1 cellular context compared by ENCODE assay signal in genomic region chr9:107322643-107323042, GRCh38.
TF ChIP-seq lines count a peak whose summit lies in the region.

No MANE protein-coding gene starts in this region.

TF ChIP-seq in HepG2, 621 proteins besides CTCF, POLR2A, EP300 and RAD21 (continued from another document):
- TF ChIP-seq THAP8 (CRISPR knock-in tag; IDR thresholded peaks at IDR 0.05; ENCODE audit: borderline replicate concordance) = no peak
- no peak for TF ChIP-seq ZNF496 (CRISPR knock-in tag; IDR thresholded peaks at IDR 0.05; ENCODE audit: insufficient replicate concordance)
- no peak for TF ChIP-seq ZNF646 (CRISPR knock-in tag; IDR thresholded peaks at IDR 0.05)
- no peak for TF ChIP-seq SIN3B (IDR thresholded peaks at IDR 0.05; ENCODE audit: low read length)
- TF ChIP-seq, protein P1, sequence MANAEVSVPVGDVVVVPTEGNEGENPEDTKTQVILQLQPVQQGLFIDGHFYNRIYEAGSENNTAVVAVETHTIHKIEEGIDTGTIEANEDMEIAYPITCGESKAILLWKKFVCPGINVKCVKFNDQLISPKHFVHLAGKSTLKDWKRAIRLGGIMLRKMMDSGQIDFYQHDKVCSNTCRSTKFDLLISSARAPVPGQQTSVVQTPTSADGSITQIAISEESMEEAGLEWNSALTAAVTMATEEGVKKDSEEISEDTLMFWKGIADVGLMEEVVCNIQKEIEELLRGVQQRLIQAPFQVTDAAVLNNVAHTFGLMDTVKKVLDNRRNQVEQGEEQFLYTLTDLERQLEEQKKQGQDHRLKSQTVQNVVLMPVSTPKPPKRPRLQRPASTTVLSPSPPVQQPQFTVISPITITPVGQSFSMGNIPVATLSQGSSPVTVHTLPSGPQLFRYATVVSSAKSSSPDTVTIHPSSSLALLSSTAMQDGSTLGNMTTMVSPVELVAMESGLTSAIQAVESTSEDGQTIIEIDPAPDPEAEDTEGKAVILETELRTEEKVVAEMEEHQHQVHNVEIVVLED (CRISPR knock-in tag; IDR thresholded peaks at IDR 0.05; ENCODE audit: borderline replicate concordance) = no peak
- TF ChIP-seq ZSCAN29 (CRISPR knock-in tag; conservative IDR thresholded peaks at IDR 0.05) = no peak
- TF ChIP-seq SMAD3 (CRISPR knock-in tag; IDR thresholded peaks at IDR 0.05) = 0 out of 2 replicates have a peak, but pooled peaks have one; percentile 58
- TF ChIP-seq NFAT5 (CRISPR knock-in tag; IDR thresholded peaks at IDR 0.05) = no peak
- TF ChIP-seq ELF3 (CRISPR knock-in tag; IDR thresholded peaks at IDR 0.05) = no peak
- no peak for TF ChIP-seq ZSCAN31 (CRISPR knock-in tag; IDR thresholded peaks at IDR 0.05; ENCODE audit: low read depth)
- no peak for TF ChIP-seq SMAD1 (CRISPR knock-in tag; IDR thresholded peaks at IDR 0.05; ENCODE audit: borderline replicate concordance, low read depth)
TF ChIP-seq in HepG2: peak in this region for 26.
